ENCODE assay signal across 8 cellular contexts in genomic region chr5:60668715-60669304, GRCh38. TPM values are rescaled to one million over a fixed set of nuclear protein-coding genes. Genes with fewer than 3 reads are reported as not detected.
DNase-seq lines count a peak whose midpoint lies in the region; ATAC-seq and TF ChIP-seq lines count a peak whose summit lies in the region.

No MANE protein-coding gene starts in this region.

- no peak for ATAC-seq in HG02981 (IDR thresholded peaks at IDR 0.05; ENCODE audit: unreplicated experiment)

- H3K4me3 ChIP-seq in HFF-Myc (replicated peaks; ENCODE audit: low read depth, low read length) (no peak overlapping the region), adrenal gland (no peak overlapping the region)

- no peaks in the 10 kb centered on the region for H3K27me3 ChIP-seq in adrenal gland

- no peak for TF ChIP-seq POLR2A in adrenal gland (IDR thresholded peaks at IDR 0.05)

- H3K9me3 ChIP-seq in adrenal gland (replicated peaks in 1 of 3), result no peaks in the 10 kb centered on the region

- TF ChIP-seq CTCF in HFF-Myc (IDR thresholded peaks at IDR 0.05; ENCODE audit: low read depth, low read length, missing control alignments) (peak; percentile 43), adrenal gland (IDR thresholded peaks at IDR 0.05) (peak; percentile 26 to 73 (median 46))

- no peak overlapping the region for H3K27ac ChIP-seq in adrenal gland

- no peaks in the 10 kb centered on the region for H3K36me3 ChIP-seq in adrenal gland (replicated peaks in 1 of 2)

- intact Hi-C loops in adrenal gland (cut with DNase I), result loop anchor here in 1 of 2 donors (10.0 kb wide), 1 partner anchor 854 kb away; no protein-coding TSS in a partner anchor

- DNase-seq in COR-L47 (lab: John Stamatoyannopoulos, UW) (peak; percentile 22), HFF-Myc (ENCODE audit: extremely low read depth, low read depth) (no peak), adrenal gland (no peak), left kidney (ENCODE audit: low read depth, low spot score) (peak; percentile 43), H4 (ENCODE audit: low spot score) (no peak)
- no peak for DNase-seq in effector CD8-positive, alpha-beta T cell (lab: John Stamatoyannopoulos, UW)
- no peak for DNase-seq in activated CD4-positive, CD25-positive, alpha-beta regulatory T cell treated with anti-CD3 and anti-CD28 coated beads, Interleukin-2, amount 50 U/mL, for 72 hours

- H3K4me1 ChIP-seq in adrenal gland (replicated peaks in 1 of 2), result no peaks in the 10 kb centered on the region

RNA-seq across cellular contexts. Expression of gene DEPDC1B, which starts 31.2 kb away (rescaled TPM):
- total RNA-seq in adrenal gland, result under 1 TPM in 7 of 8 donors, not detected in 1; 0.14 to 0.87 (median 0.36) TPM
- under 1 TPM; 0.08 to 0.44 (median 0.13) TPM for polyA plus RNA-seq in adrenal gland
- 31.9 and 41.6 TPM in 2 replicates for total RNA-seq in H4 (2014; rRNA removed; shearing (Covaris generic))

Comparison
In these comparisons a context has a peak if more than half of its experiments do, and no peak if none do; other contexts are left out.
1. DNase-seq: peak in COR-L47 (single experiment) and left kidney (single experiment); none in HFF-Myc (single experiment), adrenal gland (0 of 7), effector CD8-positive, alpha-beta T cell (single experiment), activated CD4-positive, CD25-positive, alpha-beta regulatory T cell treated with anti-CD3 and anti-CD28 coated beads, Interleukin-2, amount 50 U/mL, for 72 hours (single experiment) and H4 (single experiment).
2. RNA of gene DEPDC1B, which starts 31.2 kb away (total RNA-seq): 31.9 to 41.6 TPM in H4; 0.14 to 0.87 TPM in adrenal gland; every median in the first group is over 10 times any median in the second.